23 cellular contexts compared by ENCODE assay signal in genomic region chr20:50330504-50331313, GRCh38.
A peak's percentile ranks its signal among the peaks of the same experiment; 100 is the strongest.
DNase-seq lines count a peak whose midpoint lies in the region; ATAC-seq, FAIRE-seq and TF ChIP-seq lines count a peak whose summit lies in the region.
"Had no signal": no experiment of that assay in that cellular context is flagged by ENCODE, and none has a peak within 500 bp of the region (broad histone marks: within the 10 kb centered on the region; RNA-seq: fewer than 3 reads in every experiment).

No MANE protein-coding gene starts in this region.

- no peaks in the 10 kb centered on the region for H3K79me2 ChIP-seq in neural progenitor cell (ENCODE audit: low read depth)

- H3K9me3 ChIP-seq in right cardiac atrium (ENCODE audit: control insufficient read depth, low read length) (no peaks in the 10 kb centered on the region), neural progenitor cell (ENCODE audit: low read depth) (no peaks in the 10 kb centered on the region)
- H3K9me3 ChIP-seq: A549, left ventricle myocardium inferior, SJSA1, vagina had no signal

- intact Hi-C loops in left ventricle myocardium superior (cut with micrococcal nuclease): no loop called here
- intact Hi-C loops in right cardiac atrium (cut with DNase I): no loop called here
- intact Hi-C loops in dendritic cell treated with granulocyte-macrophage colony-stimulating factor and Interleukin-4, amounts not matched to agents 40 ng/mL and 50 ng/mL, for 4 days (cut with micrococcal nuclease): no loop called here

- H3K36me3 Mint-ChIP-seq in dendritic cell treated with granulocyte-macrophage colony-stimulating factor and Interleukin-4, amounts not matched to agents 40 ng/mL and 50 ng/mL, for 4 days (ENCODE audit: low read depth): no peaks in the 10 kb centered on the region
- H3K36me3 Mint-ChIP-seq in neural progenitor cell: no peaks in the 10 kb centered on the region

- peaks cover 8% of the 10 kb centered on the region for H3K9me3 Mint-ChIP-seq in dendritic cell treated with granulocyte-macrophage colony-stimulating factor and Interleukin-4, amounts not matched to agents 40 ng/mL and 50 ng/mL, for 4 days
- no peaks in the 10 kb centered on the region for H3K9me3 Mint-ChIP-seq in neural progenitor cell

- H3K27me3 ChIP-seq in right cardiac atrium (ENCODE audit: control insufficient read depth, insufficient read depth): no peaks in the 10 kb centered on the region
- no peaks in the 10 kb centered on the region for H3K27me3 ChIP-seq in neural progenitor cell
- H3K27me3 ChIP-seq: SJSA1, vagina had no signal

- peak; percentile 22 for ATAC-seq in left ventricle myocardium superior
- no peak for ATAC-seq in right cardiac atrium
- ATAC-seq: activated CD8-positive, alpha-beta memory T cell treated with anti-CD3 and anti-CD28 coated beads, Interleukin-2, amount 10 ng/mL, durations not matched to agents 7 days and 5 days; stimulated activated naive CD8-positive, alpha-beta T cell treated with anti-CD3 and anti-CD28 coated beads, Interleukin-15, amount 100 ng/mL, for 72 hours had no signal

- H3K4me3 ChIP-seq in right cardiac atrium (ENCODE audit: low read length) (no peak overlapping the region), neural progenitor cell (no peak overlapping the region)
- H3K4me3 ChIP-seq: A549, coronary artery, left ventricle myocardium inferior, SJSA1, vagina had no signal

- H4K20me1 ChIP-seq in neural progenitor cell (ENCODE audit: low read depth): no peaks in the 10 kb centered on the region

- H3K27ac Mint-ChIP-seq in dendritic cell treated with granulocyte-macrophage colony-stimulating factor and Interleukin-4, amounts not matched to agents 40 ng/mL and 50 ng/mL, for 4 days: peak overlapping the region; percentile 45
- peak overlapping the region; percentile 89 for H3K27ac Mint-ChIP-seq in neural progenitor cell
- H3K27ac Mint-ChIP-seq: activated CD8-positive, alpha-beta memory T cell treated with anti-CD3 and anti-CD28 coated beads, Interleukin-2, amount 10 ng/mL, durations not matched to agents 7 days and 5 days; progenitor cell of endocrine pancreas had no signal

- no peak overlapping the region for H3K9ac ChIP-seq in neural progenitor cell

- no peak for DNase-seq in left ventricle myocardium superior
- DNase-seq in right cardiac atrium: no peak
- peak; percentile 60 for DNase-seq in neural progenitor cell (ENCODE audit: low spot score)
- DNase-seq in urothelium cell line (ENCODE audit: low spot score): peak; percentile 89
- no peak for DNase-seq in SIG-M5 (lab: John Stamatoyannopoulos, UW)
- no peak for DNase-seq in NCI-H2107 treated with DMSO at 0.1 percent for 48 hours (lab: John Stamatoyannopoulos, UW; ENCODE audit: unreplicated experiment)
- no peak for DNase-seq in activated CD4-positive, CD25-positive, alpha-beta regulatory T cell treated with anti-CD3 and anti-CD28 coated beads, Interleukin-2, amount 50 U/mL, for 72 hours
- DNase-seq: activated CD4-positive, alpha-beta T cell treated with anti-CD3 and anti-CD28 coated beads for 1 hour; activated CD8-positive, alpha-beta memory T cell treated with anti-CD3 and anti-CD28 coated beads, Interleukin-2, amount 10 ng/mL, durations not matched to agents 7 days and 5 days; activated gamma-delta T cell; HCEC 1CT; left ventricle myocardium inferior; NCI-H1694 treated with DMSO at 0.1 percent for 48 hours; stimulated activated CD4-positive, alpha-beta T cell treated with anti-CD3 and anti-CD28 coated beads, Interleukin-15, amount 100 ng/mL, for 24 hours; stimulated activated naive CD8-positive, alpha-beta T cell treated with anti-CD3 and anti-CD28 coated beads, Interleukin-15, amount 100 ng/mL, for 72 hours had no signal

- peak overlapping the region; percentile 77 for H2AFZ ChIP-seq in neural progenitor cell (replicated peaks)

- H3K27ac ChIP-seq in right cardiac atrium (ENCODE audit: low read length): no peak overlapping the region
- H3K27ac ChIP-seq in neural progenitor cell: no peak overlapping the region
- H3K27ac ChIP-seq: coronary artery, left ventricle myocardium inferior, SJSA1, vagina had no signal

- peaks cover 12% of the 10 kb centered on the region for H3K27me3 Mint-ChIP-seq in dendritic cell treated with granulocyte-macrophage colony-stimulating factor and Interleukin-4, amounts not matched to agents 40 ng/mL and 50 ng/mL, for 4 days
- H3K27me3 Mint-ChIP-seq in neural progenitor cell (ENCODE audit: insufficient read depth, low read depth): peaks cover 6% of the 10 kb centered on the region
- H3K27me3 Mint-ChIP-seq: progenitor cell of endocrine pancreas had no signal

- peak; percentile 35 for FAIRE-seq in urothelium cell line (lab: Jason Lieb, UNC)
- FAIRE-seq: A549, endothelial cell of umbilical vein, frontal cortex had no signal

- H3K4me1 Mint-ChIP-seq in dendritic cell treated with granulocyte-macrophage colony-stimulating factor and Interleukin-4, amounts not matched to agents 40 ng/mL and 50 ng/mL, for 4 days (ENCODE audit: low read depth): peaks cover 57% of the 10 kb centered on the region
- peaks cover 28% of the 10 kb centered on the region for H3K4me1 Mint-ChIP-seq in neural progenitor cell

- H3K4me3 Mint-ChIP-seq in dendritic cell treated with granulocyte-macrophage colony-stimulating factor and Interleukin-4, amounts not matched to agents 40 ng/mL and 50 ng/mL, for 4 days: no peak overlapping the region
- H3K4me3 Mint-ChIP-seq in neural progenitor cell: no peak overlapping the region
- H3K4me3 Mint-ChIP-seq: activated CD8-positive, alpha-beta memory T cell treated with anti-CD3 and anti-CD28 coated beads, Interleukin-2, amount 10 ng/mL, durations not matched to agents 7 days and 5 days; stimulated activated naive CD8-positive, alpha-beta T cell treated with anti-CD3 and anti-CD28 coated beads, Interleukin-15, amount 100 ng/mL, for 72 hours had no signal

- no peak for TF ChIP-seq CTCF in neural progenitor cell (IDR thresholded peaks at IDR 0.05)

- H3K36me3 ChIP-seq in neural progenitor cell: no peaks in the 10 kb centered on the region
- H3K36me3 ChIP-seq: left ventricle myocardium inferior, SJSA1, vagina had no signal

- H3K4me1 ChIP-seq in right cardiac atrium (ENCODE audit: control insufficient read depth, insufficient read depth, low read length) (no peaks in the 10 kb centered on the region), neural progenitor cell (peaks cover 6% of the 10 kb centered on the region)
- H3K4me1 ChIP-seq: left ventricle myocardium inferior had no signal

- WGBS in right cardiac atrium: 67% methylated on average over 17 of the region's 17 CpGs

- H3K4me2 ChIP-seq in neural progenitor cell: peak overlapping the region; percentile 56

- no peaks in the 10 kb centered on the region for H3F3A ChIP-seq in neural progenitor cell (ENCODE audit: low read depth)

Comparison
In these comparisons a context has a peak if more than half of its experiments do, and no peak if none do; other contexts are left out.
1. DNase-seq: peak in neural progenitor cell (single experiment) and urothelium cell line (single experiment); none in left ventricle myocardium superior (single experiment), right cardiac atrium (0 of 3), SIG-M5 (single experiment), NCI-H2107 treated with DMSO at 0.1 percent for 48 hours (single experiment) and activated CD4-positive, CD25-positive, alpha-beta regulatory T cell treated with anti-CD3 and anti-CD28 coated beads, Interleukin-2, amount 50 U/mL, for 72 hours (single experiment).